14 cellular contexts compared by ENCODE assay signal in genomic region chr12:108612788-108613282, GRCh38. TPM values are rescaled to one million over a fixed set of nuclear protein-coding genes. Genes with fewer than 3 reads are reported as not detected.
DNase-seq lines count a peak whose midpoint lies in the region; ATAC-seq, FAIRE-seq and TF ChIP-seq lines count a peak whose summit lies in the region.
"Had no signal": no experiment of that assay in that cellular context is flagged by ENCODE, and none has a peak within 500 bp of the region (broad histone marks: within the 10 kb centered on the region; RNA-seq: fewer than 3 reads in every experiment).

No MANE protein-coding gene starts in this region.

- H2AK5ac ChIP-seq in H1 (ENCODE audit: low read depth, low read length) (no peak overlapping the region), trophoblast cell (ENCODE audit: low read length) (peak overlapping the region; percentile 9)

- H3K18ac ChIP-seq in H1 (ENCODE audit: extremely low read depth, low read length) = peak overlapping the region; percentile 26; the same call in 1 of the 2 replicates
- no peak overlapping the region for H3K18ac ChIP-seq in trophoblast cell (ENCODE audit: low read length)

- TF ChIP-seq CTCF in H1 (IDR thresholded peaks at IDR 0.05; ENCODE audit: control extremely low read depth in 1 of 3, insufficient read depth in 1 of 3, low read depth in 1 of 3, low read length in 3 of 3) = no peak
- TF ChIP-seq CTCF in kidney (IDR thresholded peaks at IDR 0.05; ENCODE audit: borderline replicate concordance, extremely low read depth, insufficient read depth) = no peak

- no peak for TF ChIP-seq POLR2A in H1 (IDR thresholded peaks at IDR 0.05; ENCODE audit: control extremely low read depth in 1 of 2, low read depth in 2 of 2, low read length in 2 of 2)

- no peaks in the 10 kb centered on the region for H3K79me2 ChIP-seq in H1 (ENCODE audit: control insufficient read depth in 1 of 2, insufficient read depth in 2 of 2, low read length in 2 of 2)
- H3K79me2 ChIP-seq in trophoblast cell (ENCODE audit: control insufficient read depth, insufficient read depth, low read length, poor library complexity) = peaks cover 4% of the 10 kb centered on the region

- no peak overlapping the region for H3K56ac ChIP-seq in H1 (replicated peaks; ENCODE audit: insufficient read length, low read depth, low read length)

- H4K5ac ChIP-seq in H1 (ENCODE audit: insufficient read length, low read depth, low read length) = no peak overlapping the region

- H3K23me2 ChIP-seq in H1 (ENCODE audit: low read depth, low read length) = no peaks in the 10 kb centered on the region

- peak overlapping the region; percentile 15 for H3K4ac ChIP-seq in H1 (replicated peaks; ENCODE audit: insufficient read length, low read depth, low read length)
- H3K4ac ChIP-seq in trophoblast cell (ENCODE audit: low read depth, low read length) = no peak overlapping the region

- H3K36me3 ChIP-seq in H1 (ENCODE audit: control insufficient read depth in 2 of 4, insufficient read depth in 4 of 4, low read length in 3 of 4) (no peaks in the 10 kb centered on the region), trophoblast cell (ENCODE audit: control insufficient read depth in 1 of 2, insufficient read depth in 2 of 2, low read length in 2 of 2) (no peaks in the 10 kb centered on the region), kidney (ENCODE audit: control insufficient read depth in 1 of 2, insufficient read depth in 2 of 2, low read length in 2 of 2) (no peaks in the 10 kb centered on the region)
- H3K36me3 ChIP-seq: brain microvascular endothelial cell had no signal

- H2BK12ac ChIP-seq in H1 (ENCODE audit: low read depth, low read length) (peak overlapping the region; percentile 80; the same call in 1 of the 2 replicates), trophoblast cell (ENCODE audit: low read length) (peak overlapping the region; percentile 24)

- no peak overlapping the region for H3K27ac ChIP-seq in H1 (ENCODE audit: low read depth, low read length)
- no peak overlapping the region for H3K27ac ChIP-seq in trophoblast cell (ENCODE audit: low read depth, low read length)
- no peak overlapping the region for H3K27ac ChIP-seq in kidney (ENCODE audit: low read depth in 2 of 2, low read length in 2 of 2)
- H3K27ac ChIP-seq: brain microvascular endothelial cell, VCaP had no signal

- H3K79me1 ChIP-seq in H1 (ENCODE audit: low read depth, low read length) = no peaks in the 10 kb centered on the region
- peaks cover 30% of the 10 kb centered on the region for H3K79me1 ChIP-seq in trophoblast cell (ENCODE audit: low read length)

- H3K4me1 ChIP-seq in H1 (replicated peaks in 1 of 4; ENCODE audit: control insufficient read depth in 3 of 4, insufficient read depth in 4 of 4, low read length in 3 of 4) = peaks cover 0 to 12% (median 1%) of the 10 kb centered on the region in 4 experiments; a peak in 4 of 7 replicates
- H3K4me1 ChIP-seq in trophoblast cell (ENCODE audit: control insufficient read depth in 1 of 2, insufficient read depth in 2 of 2, low read length in 2 of 2) = peaks cover 16 to 29% of the 10 kb centered on the region in 2 experiments
- H3K4me1 ChIP-seq in kidney (ENCODE audit: control insufficient read depth in 1 of 2, insufficient read depth in 1 of 2, low read depth in 1 of 2, low read length in 2 of 2) = no peaks in the 10 kb centered on the region

- no peaks in the 10 kb centered on the region for H3K27me3 ChIP-seq in H1 (replicated peaks in 1 of 4; ENCODE audit: control insufficient read depth in 3 of 4, extremely low read depth in 1 of 4, insufficient read depth in 3 of 4, low read length in 3 of 4)
- H3K27me3 ChIP-seq in trophoblast cell (ENCODE audit: insufficient read depth, low read length) = no peaks in the 10 kb centered on the region
- H3K27me3 ChIP-seq: brain microvascular endothelial cell had no signal

- no peak overlapping the region for H4K12ac ChIP-seq in trophoblast cell (ENCODE audit: low read depth, low read length)

- H2BK5ac ChIP-seq in H1 (ENCODE audit: low read depth, low read length) (peak overlapping the region; percentile 48; the same call in 1 of the 2 replicates), trophoblast cell (ENCODE audit: low read depth, low read length, poor library complexity) (no peak overlapping the region)

- no peaks in the 10 kb centered on the region for H3K9me3 ChIP-seq in H1 (ENCODE audit: insufficient read depth in 2 of 2, low read depth in 1 of 2, low read length in 1 of 2)
- no peaks in the 10 kb centered on the region for H3K9me3 ChIP-seq in trophoblast cell (ENCODE audit: insufficient read depth, low read depth, low read length)
- H3K9me3 ChIP-seq in kidney (ENCODE audit: control insufficient read depth in 1 of 2, low read length in 2 of 2) = peaks cover 0 to 5% of the 10 kb centered on the region in 2 donors

- DNase-seq in NCI-H2227 (lab: John Stamatoyannopoulos, UW; ENCODE audit: unreplicated experiment) (peak; percentile 33), NCI-H2227 treated with DMSO at 0.1 percent for 48 hours (lab: John Stamatoyannopoulos, UW) (no peak), NCI-H2107 treated with DMSO at 0.1 percent for 48 hours (lab: John Stamatoyannopoulos, UW; ENCODE audit: unreplicated experiment) (peak; percentile 53), H1 (ENCODE audit: low read depth in 1 of 2, low spot score in 2 of 2) (no peak), trophoblast cell (peak; percentile 17 to 33), kidney (no peak), left cardiac atrium (no peak)
- no peak for DNase-seq in stimulated activated CD8-positive, alpha-beta memory T cell treated with anti-CD3 and anti-CD28 coated beads, Interleukin-4, amount 100 ng/mL, for 48 hours
- DNase-seq: GOT3, NCI-H2081 had no signal

- no peak for FAIRE-seq in H1 (lab: Jason Lieb, UNC)
- FAIRE-seq in kidney (lab: Jason Lieb, UNC) = no peak

- POLR2A ChIA-PET in H1 (lab: Charles Lee; ENCODE audit: partially characterized antibody) = interaction anchor here (0.7 to 2.0 kb wide), 7 partner anchors 8 to 51 kb away, joined by 3 to 10 read pairs (median 3); partner anchors contain the start of genes ISCU and SART3

- H3K23ac ChIP-seq in H1 (ENCODE audit: insufficient read length) (no peak overlapping the region), trophoblast cell (ENCODE audit: low read length) (no peak overlapping the region)

- H4K91ac ChIP-seq in H1 (replicated peaks; ENCODE audit: insufficient read length, low read length) (peak overlapping the region; percentile 79), trophoblast cell (ENCODE audit: low read depth, low read length) (peak overlapping the region; percentile 95)

- no peak for TF ChIP-seq RAD21 in H1 (IDR thresholded peaks at IDR 0.05 in 1 of 2, conservative IDR thresholded peaks at IDR 0.05 in 1 of 2; ENCODE audit: low read depth in 2 of 2, low read length in 2 of 2)

- H3K9ac ChIP-seq in H1 (replicated peaks in 1 of 4; ENCODE audit: extremely low read depth in 1 of 4, low read depth in 3 of 4, low read length in 3 of 4) (no peak overlapping the region), trophoblast cell (ENCODE audit: low read length) (no peak overlapping the region), kidney (ENCODE audit: low read length in 2 of 2) (no peak overlapping the region)

- intact Hi-C loops in kidney (cut with DNase I) (no loop called here), left cardiac atrium (cut with DNase I) (no loop called here)

- H3K4me3 ChIP-seq in H1 (ENCODE audit: extremely low read depth in 1 of 4, insufficient read depth in 2 of 4, low read depth in 3 of 4, low read length in 4 of 4) (no peak overlapping the region), trophoblast cell (ENCODE audit: low read depth, low read length) (peak overlapping the region; percentile 3), kidney (ENCODE audit: low read length in 2 of 2) (no peak overlapping the region)

- H2BK120ac ChIP-seq in H1 (replicated peaks; ENCODE audit: low read depth, low read length) = no peak overlapping the region
- peak overlapping the region; percentile 82 for H2BK120ac ChIP-seq in trophoblast cell (ENCODE audit: insufficient read depth, low read length, poor library complexity)

- no peak overlapping the region for H2BK15ac ChIP-seq in H1 (ENCODE audit: low read length)

- no peaks in the 10 kb centered on the region for H4K20me1 ChIP-seq in H1 (replicated peaks in 1 of 2; ENCODE audit: control insufficient read depth in 1 of 2, insufficient read depth in 2 of 2, low read length in 2 of 2)

- no peak for ATAC-seq in left cardiac atrium

- no peak overlapping the region; the same call in 1 of the 2 replicates for H2BK20ac ChIP-seq in H1 (ENCODE audit: low read length)

- H3K14ac ChIP-seq in H1 (ENCODE audit: insufficient read length) (no peak overlapping the region), trophoblast cell (ENCODE audit: low read length) (peak overlapping the region; percentile 4)

- no peak overlapping the region for H2AFZ ChIP-seq in H1 (ENCODE audit: low read length)
- no peak overlapping the region for H2AFZ ChIP-seq in trophoblast cell (ENCODE audit: insufficient read depth, low read length, poor library complexity)

- TF ChIP-seq EP300 in H1 (IDR thresholded peaks at IDR 0.05; ENCODE audit: borderline replicate concordance in 1 of 2, low read depth in 2 of 2, low read length in 2 of 2) = no peak

- no peak overlapping the region for H3K4me2 ChIP-seq in H1 (ENCODE audit: insufficient read depth in 1 of 2, low read depth in 2 of 2, low read length in 2 of 2)
- H3K4me2 ChIP-seq in trophoblast cell (ENCODE audit: low read length) = no peak overlapping the region

- WGBS in H1 (ENCODE audit: extremely low coverage in 1 of 2, insufficient coverage in 1 of 2, insufficient read length in 1 of 2, insufficient replicate concordance in 2 of 2, low coverage in 1 of 2, low lambda C conversion rate in 2 of 2, missing lambda C conversion rate in 1 of 2), 2 experiments = 66% methylated on average over 8 of the region's 8 CpGs; no CpG with 5 or more reads in 1 of the 2 experiments
- no CpG with 5 or more reads among the region's 8 CpGs for WGBS in trophoblast cell (ENCODE audit: extremely low coverage, insufficient coverage, insufficient read length)

- H4K8ac ChIP-seq in H1 (ENCODE audit: extremely low read depth, insufficient read depth, low read length) (no peak overlapping the region), trophoblast cell (ENCODE audit: low read depth, low read length) (peak overlapping the region; percentile 24)

- CTCF ChIA-PET in H1 (lab: Charles Lee; ENCODE audit: partially characterized antibody) = interaction anchor here (0.6 to 22.5 kb wide), 15 partner anchors 8 to 651 kb away, joined by 3 to 523 read pairs (median 5); partner anchors contain the start of genes ISCU and SART3

RNA-seq across cellular contexts. Expression of gene TMEM119, which starts 15.0 kb away (rescaled TPM):
- total RNA-seq in H1 (2021; fragmentation: NEBNext Ultra II Directional; extraction: Animal tissue kit (Norgen Biotek cat#: 25700)) = 0.48 and 0.61 TPM in 2 replicates
- polyA plus RNA-seq in H1 (2011; rRNA removed) (0.35 TPM in 2 replicates), kidney (ENCODE audit: insufficient read depth, low read depth, low replicate concordance) (4.1 TPM)
- 0.41 TPM for polyA plus RNA-seq in H1 (2011; cell fraction: cytosol; rRNA removed)
- polyA plus RNA-seq in H1 (2011; cell fraction: nucleus; rRNA removed) = 0.27 TPM
- 0.16 to 0.42 TPM (median 0.24 TPM) in 4 replicates for polyA plus RNA-seq in H1 (2012, experiment 1 of 2)
- polyA plus RNA-seq in H1 (2012, experiment 2 of 2) = 0.26 TPM
- polyA plus RNA-seq in H1 (2013, experiment 1 of 2) = 0.55 TPM
- 0.68 TPM for polyA plus RNA-seq in H1 (2013, experiment 2 of 2)
- polyA minus RNA-seq in H1 (2011; rRNA and poly(A)+ RNA removed) = not detected in 2 replicates
- polyA minus RNA-seq in H1 (2011; cell fraction: cytosol; rRNA and poly(A)+ RNA removed) = not detected
- polyA minus RNA-seq in H1 (2011; cell fraction: nucleus; rRNA and poly(A)+ RNA removed) = not detected
- 16.8 and 19.9 TPM in 2 replicates for polyA plus RNA-seq in trophoblast cell (2013)
- total RNA-seq in kidney (15.8 TPM), left cardiac atrium (1 to 10 TPM; 3.0 to 4.3 TPM)
- total RNA-seq: OCI-LY7 had no signal

RNA-seq across cellular contexts. Expression of gene SELPLG, which starts 20.9 kb away (rescaled TPM):
- 0.13 TPM in 1 of 2 replicates, not detected in the other for total RNA-seq in H1 (2021; fragmentation: NEBNext Ultra II Directional; extraction: Animal tissue kit (Norgen Biotek cat#: 25700))
- polyA plus RNA-seq in H1 (2011; rRNA removed) (0.18 and 0.19 TPM in 2 replicates), kidney (ENCODE audit: insufficient read depth, low read depth, low replicate concordance) (3.7 TPM)
- 0.09 TPM for polyA plus RNA-seq in H1 (2011; cell fraction: cytosol; rRNA removed)
- polyA plus RNA-seq in H1 (2011; cell fraction: nucleus; rRNA removed) = 0.09 TPM
- 0.09 TPM in 1 of 4 replicates, not detected in the others for polyA plus RNA-seq in H1 (2012, experiment 1 of 2)
- polyA plus RNA-seq in H1 (2012, experiment 2 of 2) = not detected
- 0.08 TPM for polyA plus RNA-seq in H1 (2013, experiment 1 of 2)
- polyA plus RNA-seq in H1 (2013, experiment 2 of 2) = 0.06 TPM
- polyA minus RNA-seq in H1 (2011; rRNA and poly(A)+ RNA removed) = 0.10 TPM in 1 of 2 replicates, not detected in the other
- polyA minus RNA-seq in H1 (2011; cell fraction: cytosol; rRNA and poly(A)+ RNA removed) = not detected
- not detected for polyA minus RNA-seq in H1 (2011; cell fraction: nucleus; rRNA and poly(A)+ RNA removed)
- polyA plus RNA-seq in trophoblast cell (2013) = 3.6 and 3.7 TPM in 2 replicates
- total RNA-seq in kidney (14.3 TPM), left cardiac atrium (10 to 100 TPM in 1 of 2 donors, 1 to 10 TPM in 1; 4.5 to 12.5 TPM)
- total RNA-seq: mesothelial cell of epicardium had no signal

RNA-seq across cellular contexts. Expression of gene ISCU, which starts 50.4 kb away (rescaled TPM):
- total RNA-seq in H1 (2021; fragmentation: NEBNext Ultra II Directional; extraction: Animal tissue kit (Norgen Biotek cat#: 25700)) = 78.1 and 82.3 TPM in 2 replicates
- polyA plus RNA-seq in H1 (2011; rRNA removed) (54.5 and 72.1 TPM in 2 replicates), kidney (ENCODE audit: insufficient read depth, low read depth, low replicate concordance) (511 TPM)
- 78.1 TPM for polyA plus RNA-seq in H1 (2011; cell fraction: cytosol; rRNA removed)
- 62.2 TPM for polyA plus RNA-seq in H1 (2011; cell fraction: nucleus; rRNA removed)
- polyA plus RNA-seq in H1 (2012, experiment 1 of 2) = 90.4 to 92.7 TPM (median 91.1 TPM) in 4 replicates
- 48.9 TPM for polyA plus RNA-seq in H1 (2012, experiment 2 of 2)
- 70.5 TPM for polyA plus RNA-seq in H1 (2013, experiment 1 of 2)
- polyA plus RNA-seq in H1 (2013, experiment 2 of 2) = 70.7 TPM
- polyA minus RNA-seq in H1 (2011; rRNA and poly(A)+ RNA removed) = 43.8 and 59.1 TPM in 2 replicates
- polyA minus RNA-seq in H1 (2011; cell fraction: cytosol; rRNA and poly(A)+ RNA removed) = 19.7 TPM
- polyA minus RNA-seq in H1 (2011; cell fraction: nucleus; rRNA and poly(A)+ RNA removed) = 42.0 TPM
- 154 and 158 TPM in 2 replicates for polyA plus RNA-seq in trophoblast cell (2013)
- total RNA-seq in kidney (183 TPM), left cardiac atrium (100 to 1,000 TPM; 241 to 261 TPM)

RNA-seq across cellular contexts. Expression of gene SART3, which starts 51.9 kb away (rescaled TPM):
- 89.6 and 103 TPM in 2 replicates for total RNA-seq in H1 (2021; fragmentation: NEBNext Ultra II Directional; extraction: Animal tissue kit (Norgen Biotek cat#: 25700))
- polyA plus RNA-seq in H1 (2011; rRNA removed) = 16.0 and 21.4 TPM in 2 replicates
- 38.1 TPM for polyA plus RNA-seq in H1 (2011; cell fraction: cytosol; rRNA removed)
- polyA plus RNA-seq in H1 (2011; cell fraction: nucleus; rRNA removed) = 57.9 TPM
- 66.9 to 81.1 TPM (median 74.1 TPM) in 4 replicates for polyA plus RNA-seq in H1 (2012, experiment 1 of 2)
- 10.3 TPM for polyA plus RNA-seq in H1 (2012, experiment 2 of 2)
- polyA plus RNA-seq in H1 (2013, experiment 1 of 2) = 46.8 TPM
- 41.7 TPM for polyA plus RNA-seq in H1 (2013, experiment 2 of 2)
- polyA minus RNA-seq in H1 (2011; rRNA and poly(A)+ RNA removed) = 53.9 and 54.8 TPM in 2 replicates
- 43.7 TPM for polyA minus RNA-seq in H1 (2011; cell fraction: cytosol; rRNA and poly(A)+ RNA removed)
- polyA minus RNA-seq in H1 (2011; cell fraction: nucleus; rRNA and poly(A)+ RNA removed) = 142 TPM
- polyA plus RNA-seq in trophoblast cell (2013) = 32.5 and 34.0 TPM in 2 replicates
- total RNA-seq in kidney = 59.1 TPM
- polyA plus RNA-seq in kidney (ENCODE audit: insufficient read depth, low read depth, low replicate concordance) = 14.9 TPM
- total RNA-seq in left cardiac atrium = 10 to 100 TPM; 24.5 to 25.3 TPM

Comparison
In these comparisons a context has a peak if more than half of its experiments do, and no peak if none do; other contexts are left out.
1. DNase-seq: peak in NCI-H2227 (single experiment), NCI-H2107 treated with DMSO at 0.1 percent for 48 hours (single experiment) and trophoblast cell (2 of 2); none in NCI-H2227 treated with DMSO at 0.1 percent for 48 hours (single experiment), H1 (0 of 2), stimulated activated CD8-positive, alpha-beta memory T cell treated with anti-CD3 and anti-CD28 coated beads, Interleukin-4, amount 100 ng/mL, for 48 hours (single experiment), kidney (single experiment) and left cardiac atrium (single experiment).